In genomic region chr13:21584973-21585592, GRCh38 we compare ENCODE assay signal across 32 cellular contexts.
"Had no signal": no experiment of that assay in that cellular context is flagged by ENCODE, and none has a peak within 500 bp of the region (broad histone marks: within the 10 kb centered on the region; RNA-seq: fewer than 3 reads in every experiment).

No MANE protein-coding gene starts in this region.

- H3K9me3 ChIP-seq: esophagus muscularis mucosa, gastrocnemius medialis had no signal

- DNase-seq: activated CD4-positive, alpha-beta memory T cell treated with anti-CD3 and anti-CD28 coated beads for 36 hours; activated CD4-positive, alpha-beta T cell treated with anti-CD3 and anti-CD28 coated beads for 36 hours; activated CD4-positive, alpha-beta T cell treated with anti-CD3 and anti-CD28 coated beads, Interleukin-2, amount 10 ng/mL, durations not matched to agents 24 days and 14 days; activated CD4-positive, CD25-positive, alpha-beta regulatory T cell; activated CD4-positive, CD25-positive, alpha-beta regulatory T cell treated with anti-CD3 and anti-CD28 coated beads, Interleukin-2, amount 50 U/mL, for 72 hours; activated CD8-positive, alpha-beta memory T cell treated with anti-CD3 and anti-CD28 coated beads, Interleukin-2, amount 10 ng/mL, durations not matched to agents 7 days and 5 days; activated CD8-positive, alpha-beta memory T cell treated with anti-CD3 and anti-CD28 coated beads, Interleukin-2, amount 50 U/mL, for 4 hours; activated CD8-positive, alpha-beta T cell treated with anti-CD3 and anti-CD28 coated beads, Interleukin-2, amount 10 ng/mL, durations not matched to agents 7 days and 5 days; activated effector memory CD4-positive, alpha-beta T cell treated with anti-CD3 and anti-CD28 coated beads, Interleukin-2, amount 50 U/mL, for 16 hours; activated naive CD4-positive, alpha-beta T cell treated with anti-CD3 and anti-CD28 coated beads for 36 hours; activated T-cell treated with anti-CD3 and anti-CD28 coated beads, Interleukin-2, amount 50 U/mL, for 1 hour; activated T-cell treated with anti-CD3 and anti-CD28 coated beads, Interleukin-2, amount 50 U/mL, for 48 hours; amniotic stem cell; anterior cingulate cortex; brain microvascular endothelial cell; dorsolateral prefrontal cortex; effector memory CD4-positive, alpha-beta T cell; endodermal cell; foreskin keratinocyte; gastrocnemius medialis; glutamatergic neuron; T-helper 1 cell; T-helper 17 cell; T1000 had no signal

- H3K4me3 Mint-ChIP-seq: activated CD4-positive, alpha-beta memory T cell treated with anti-CD3 and anti-CD28 coated beads for 36 hours; activated CD4-positive, alpha-beta T cell treated with anti-CD3 and anti-CD28 coated beads for 36 hours; activated CD4-positive, alpha-beta T cell treated with anti-CD3 and anti-CD28 coated beads, Interleukin-2, amount 10 ng/mL, durations not matched to agents 24 days and 14 days; activated CD8-positive, alpha-beta memory T cell treated with anti-CD3 and anti-CD28 coated beads, Interleukin-2, amount 10 ng/mL, durations not matched to agents 7 days and 5 days; activated CD8-positive, alpha-beta T cell treated with anti-CD3 and anti-CD28 coated beads, Interleukin-2, amount 10 ng/mL, durations not matched to agents 7 days and 5 days; activated naive CD4-positive, alpha-beta T cell treated with anti-CD3 and anti-CD28 coated beads for 36 hours; activated naive CD8-positive, alpha-beta T cell; activated T-helper 1 cell treated with anti-CD3 and anti-CD28 coated beads, Interleukin-12 subunit alpha, Interleukin-12 subunit beta, Interleukin-2, Interleukin-4 antibody, amounts not matched to agents 30 ng/mL and 10 ng/mL and 1 ng/mL, durations not matched to agents 14 hours and 24 hours and 36 hours; central memory CD8-positive, alpha-beta T cell; dendritic cell treated with granulocyte-macrophage colony-stimulating factor and Interleukin-4, amounts not matched to agents 40 ng/mL and 50 ng/mL, for 4 days; endodermal cell; T-helper 17 cell; T-helper 2 cell treated with Interferon-gamma antibody and Interleukin-4, amounts not matched to agents 5 μg/mL and 100 μg/mL, for 36 hours had no signal

- H3K27me3 Mint-ChIP-seq: activated CD4-positive, alpha-beta memory T cell treated with anti-CD3 and anti-CD28 coated beads for 36 hours; activated CD4-positive, alpha-beta T cell treated with anti-CD3 and anti-CD28 coated beads for 36 hours; activated CD4-positive, alpha-beta T cell treated with anti-CD3 and anti-CD28 coated beads, Interleukin-2, amount 10 ng/mL, durations not matched to agents 24 days and 14 days; activated CD8-positive, alpha-beta memory T cell treated with anti-CD3 and anti-CD28 coated beads, Interleukin-2, amount 10 ng/mL, durations not matched to agents 7 days and 5 days; activated naive CD8-positive, alpha-beta T cell; central memory CD8-positive, alpha-beta T cell; dendritic cell treated with granulocyte-macrophage colony-stimulating factor and Interleukin-4, amounts not matched to agents 40 ng/mL and 50 ng/mL, for 4 days; T-helper 17 cell had no signal

- ATAC-seq: activated CD4-positive, alpha-beta T cell treated with anti-CD3 and anti-CD28 coated beads for 36 hours; activated CD8-positive, alpha-beta memory T cell treated with anti-CD3 and anti-CD28 coated beads, Interleukin-2, amount 10 ng/mL, durations not matched to agents 7 days and 5 days; activated CD8-positive, alpha-beta T cell treated with anti-CD3 and anti-CD28 coated beads, Interleukin-2, amount 10 ng/mL, durations not matched to agents 7 days and 5 days; foreskin keratinocyte; gastrocnemius medialis; T-helper 17 cell had no signal

- H3K27ac ChIP-seq: brain microvascular endothelial cell, coronary artery, dorsolateral prefrontal cortex, esophagus muscularis mucosa, foreskin keratinocyte, gastrocnemius medialis had no signal

- H3K27ac Mint-ChIP-seq: activated CD4-positive, alpha-beta memory T cell treated with anti-CD3 and anti-CD28 coated beads for 36 hours; activated CD4-positive, alpha-beta T cell treated with anti-CD3 and anti-CD28 coated beads for 36 hours; activated CD4-positive, alpha-beta T cell treated with anti-CD3 and anti-CD28 coated beads, Interleukin-2, amount 10 ng/mL, durations not matched to agents 24 days and 14 days; activated CD8-positive, alpha-beta memory T cell treated with anti-CD3 and anti-CD28 coated beads, Interleukin-2, amount 10 ng/mL, durations not matched to agents 7 days and 5 days; activated CD8-positive, alpha-beta T cell treated with anti-CD3 and anti-CD28 coated beads, Interleukin-2, amount 10 ng/mL, durations not matched to agents 7 days and 5 days; activated naive CD4-positive, alpha-beta T cell treated with anti-CD3 and anti-CD28 coated beads for 36 hours; activated naive CD8-positive, alpha-beta T cell; activated T-helper 1 cell treated with anti-CD3 and anti-CD28 coated beads, Interleukin-12 subunit alpha, Interleukin-12 subunit beta, Interleukin-2, Interleukin-4 antibody, amounts not matched to agents 30 ng/mL and 10 ng/mL and 1 ng/mL, durations not matched to agents 14 hours and 24 hours and 36 hours; activated T-helper 2 cell treated with anti-CD3 and anti-CD28 coated beads, Interferon-gamma antibody, Interleukin-2, Interleukin-4, amounts not matched to agents 10 μg/mL and 5 μg/mL and 100 μg/mL, durations not matched to agents 14 hours and 24 hours and 36 hours; dendritic cell treated with granulocyte-macrophage colony-stimulating factor and Interleukin-4, amounts not matched to agents 40 ng/mL and 50 ng/mL, for 4 days; endodermal cell; T-helper 17 cell; T-helper 2 cell treated with Interferon-gamma antibody and Interleukin-4, amounts not matched to agents 5 μg/mL and 100 μg/mL, for 36 hours had no signal

- H3K4me3 ChIP-seq: coronary artery, dorsolateral prefrontal cortex, esophagus muscularis mucosa, gastrocnemius medialis had no signal

- H3K36me3 ChIP-seq: brain microvascular endothelial cell, esophagus muscularis mucosa, gastrocnemius medialis had no signal
